9 cellular contexts compared by ENCODE assay signal in the genomic region with DNA sequence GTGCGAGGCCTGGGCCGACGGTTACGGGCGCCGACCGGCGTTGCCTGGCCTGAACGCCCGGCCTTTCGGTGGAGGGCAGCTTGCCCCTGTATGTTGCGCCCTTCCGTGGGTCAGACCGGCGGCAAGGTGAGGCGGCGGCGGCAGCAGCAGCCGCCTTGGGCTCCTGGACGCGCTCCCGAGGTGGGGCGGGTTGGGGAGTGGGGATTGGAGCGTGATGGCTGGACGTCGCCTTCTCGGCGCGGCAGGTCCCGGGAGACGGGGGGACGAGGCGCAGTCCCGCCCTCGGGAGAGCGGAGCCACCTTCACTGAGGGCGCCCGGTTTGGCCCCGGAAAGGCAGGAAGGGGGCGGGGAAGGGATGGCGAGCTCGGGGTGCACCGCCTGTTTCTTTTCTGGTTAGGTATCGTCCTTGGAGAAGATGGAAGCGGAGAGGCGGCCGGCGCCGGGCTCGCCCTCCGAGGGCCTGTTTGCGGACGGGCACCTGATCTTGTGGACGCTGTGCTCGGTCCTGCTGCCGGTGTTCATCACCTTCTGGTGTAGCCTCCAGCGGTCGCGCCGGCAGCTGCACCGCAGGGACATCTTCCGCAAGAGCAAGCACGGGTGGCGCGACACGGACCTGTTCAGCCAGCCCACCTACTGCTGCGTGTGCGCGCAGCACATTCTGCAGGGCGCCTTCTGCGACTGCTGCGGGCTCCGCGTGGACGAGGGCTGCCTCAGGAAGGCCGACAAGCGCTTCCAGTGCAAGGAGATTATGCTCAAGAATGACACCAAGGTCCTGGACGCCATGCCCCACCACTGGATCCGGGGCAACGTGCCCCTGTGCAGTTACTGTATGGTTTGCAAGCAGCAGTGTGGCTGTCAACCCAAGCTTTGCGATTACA. TPM values are rescaled to one million over a fixed set of nuclear protein-coding genes. Genes with fewer than 3 reads are reported as not detected.
DNase-seq lines count a peak whose midpoint lies in the region; ATAC-seq, FAIRE-seq and TF ChIP-seq lines count a peak whose summit lies in the region.
"Had no signal": no experiment of that assay in that cellular context is flagged by ENCODE, and none has a peak within 500 bp of the region (broad histone marks: within the 10 kb centered on the region; RNA-seq: fewer than 3 reads in every experiment).

No MANE protein-coding gene starts in this region.

- in situ Hi-C loops in astrocyte of the cerebellum (cut with HindIII; ENCODE audit: low sequenced_read_pairs): no loop called here

- TF ChIP-seq CTCF in astrocyte of the cerebellum (IDR thresholded peaks at IDR 0.05; ENCODE audit: low read depth, low read length, missing control alignments) (no peak), spleen (IDR thresholded peaks at IDR 0.05 in 8 of 11, conservative IDR thresholded peaks at IDR 0.05 in 3 of 11) (peak in 6 of 11 experiments; percentile 20 to 38 (median 26))

- peak; percentile 26 for DNase-seq in DMS79 (lab: John Stamatoyannopoulos, UW)
- peak; percentile 56 for DNase-seq in KG1 (lab: John Stamatoyannopoulos, UW)
- peak; percentile 41 to 86 (median 62) for DNase-seq in T-helper 2 cell
- DNase-seq in astrocyte of the cerebellum (ENCODE audit: low read depth): no peak
- DNase-seq in spleen: peak; percentile 94
- no peak for DNase-seq in H54 (ENCODE audit: insufficient read length, low spot score)

- no peak for FAIRE-seq in H54 (lab: Jason Lieb, UNC)
- FAIRE-seq: colon had no signal

- H3K36me3 ChIP-seq in iPS-20b (ENCODE audit: insufficient read depth, low read depth, low read length) (no peaks in the 10 kb centered on the region), spleen (peaks cover 0 to 14% (median 0%) of the 10 kb centered on the region in 6 donors)

- peak; percentile 36 for ATAC-seq in GM21529 (IDR thresholded peaks at IDR 0.05; ENCODE audit: unreplicated experiment)

- H3K27me3 ChIP-seq in iPS-20b (ENCODE audit: insufficient read depth, low read length) (peaks cover 32% of the 10 kb centered on the region), spleen (replicated peaks in 1 of 7) (no peaks in the 10 kb centered on the region)

- TF ChIP-seq POLR2A in spleen (IDR thresholded peaks at IDR 0.05): no peak
- no peak for TF ChIP-seq POLR2A in H54 (IDR thresholded peaks at IDR 0.05; ENCODE audit: low read depth, low read length)

- peak overlapping the region; percentile 40; the same call in 1 of the 2 replicates for H3K9ac ChIP-seq in iPS-20b (ENCODE audit: low read depth, low read length)

- WGBS in spleen, 5 donors: 4 to 14% (median 6%) methylated on average over 37 to 81 of the region's 81 CpGs

- H3K4me3 ChIP-seq in astrocyte of the cerebellum (ENCODE audit: low read depth, low read length): peak overlapping the region; percentile 63
- H3K4me3 ChIP-seq in iPS-20b (ENCODE audit: low read length): peak overlapping the region; percentile 84
- peak overlapping the region; percentile 62 to 97 (median 88) for H3K4me3 ChIP-seq in spleen

- H3K4me1 ChIP-seq in iPS-20b (ENCODE audit: insufficient read depth, low read length): peaks cover 23% of the 10 kb centered on the region; the same call in 1 of the 2 replicates
- peaks cover 22 to 81% (median 61%) of the 10 kb centered on the region in 6 donors for H3K4me1 ChIP-seq in spleen

- H3K27ac ChIP-seq in iPS-20b (ENCODE audit: low read length): no peak overlapping the region
- H3K27ac ChIP-seq in spleen: peak overlapping the region; percentile 88 to 98 (median 94)

- intact Hi-C loops in spleen (cut with DNase I; ENCODE audit: low total_unique reads): no loop called here

- H3K9me3 ChIP-seq in iPS-20b (ENCODE audit: insufficient read depth, low read depth, low read length) (no peaks in the 10 kb centered on the region), spleen (no peaks in the 10 kb centered on the region)

RNA-seq across cellular contexts. Expression of gene DGKE, which starts 0.7 kb away (rescaled TPM):
- total RNA-seq in spleen: 10 to 100 TPM; 14.3 to 37.3 (median 25.3) TPM
- polyA plus RNA-seq in spleen: 1 to 10 TPM; 2.3 to 5.6 (median 4.2) TPM

RNA-seq across cellular contexts. Expression of gene C17orf67, which starts 0.9 kb away (rescaled TPM):
- 1 to 10 TPM; 2.4 to 6.0 (median 4.3) TPM for total RNA-seq in spleen
- 10 to 100 TPM in 1 of 3 donors, 1 to 10 TPM in 2; 2.0 to 10.4 (median 6.9) TPM for polyA plus RNA-seq in spleen

Comparison
In these comparisons a context has a peak if more than half of its experiments do, and no peak if none do; other contexts are left out.
1. DNase-seq: peak in DMS79 (single experiment), KG1 (single experiment), T-helper 2 cell (5 of 5) and spleen (single experiment); none in astrocyte of the cerebellum (single experiment) and H54 (single experiment).
2. Peak in every context shown above with its lines, with median percentiles within 50 percentile points of each other: H3K4me3 ChIP-seq.